Comparison of ENCODE assay signal across 15 cellular contexts in the genomic region with DNA sequence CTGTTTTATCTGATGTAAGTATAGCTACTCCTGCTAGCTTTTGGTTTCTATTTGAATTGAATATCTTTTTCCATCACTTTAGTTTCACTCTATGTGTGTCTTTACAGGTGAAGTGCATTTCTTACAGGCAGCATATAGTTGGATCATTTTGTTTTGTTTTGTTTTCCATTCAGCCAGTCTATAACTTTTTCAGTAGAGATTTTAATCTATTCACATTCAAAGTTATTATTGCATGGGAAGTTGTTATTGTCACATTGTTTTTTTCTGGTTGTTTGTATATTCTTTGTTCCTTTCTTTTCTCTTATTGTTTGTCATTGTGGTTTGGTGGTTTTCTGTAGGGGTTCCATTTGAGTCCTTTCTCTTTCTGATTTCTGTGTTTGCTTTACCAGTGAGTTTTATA.
DNase-seq lines count a peak whose midpoint lies in the region; ATAC-seq and TF ChIP-seq lines count a peak whose summit lies in the region.
"Had no signal": no experiment of that assay in that cellular context is flagged by ENCODE, and none has a peak within 500 bp of the region (broad histone marks: within the 10 kb centered on the region; RNA-seq: fewer than 3 reads in every experiment).

No MANE protein-coding gene starts in this region.

- TF ChIP-seq CTCF in right lobe of liver (IDR thresholded peaks at IDR 0.05) = no peak

- TF ChIP-seq POLR2A in right lobe of liver (IDR thresholded peaks at IDR 0.05) = no peak

- DNase-seq in OCI-M1 (lab: John Stamatoyannopoulos, UW) (peak; percentile 36), HuH-7 (ENCODE audit: low spot score) (no peak), head of caudate nucleus (no peak), right lobe of liver (no peak)
- DNase-seq: activated CD4-positive, alpha-beta T cell treated with anti-CD3 and anti-CD28 coated beads for 1 hour; activated naive CD8-positive, alpha-beta T cell treated with anti-CD3 and anti-CD28 coated beads, Interleukin-2, amount 10 ng/mL, durations not matched to agents 7 days and 5 days; HFFc6; kidney; NCI-H774; upper lobe of left lung had no signal

- no peaks in the 10 kb centered on the region for H3K36me3 ChIP-seq in right lobe of liver
- H3K36me3 ChIP-seq: upper lobe of left lung had no signal

- no peaks in the 10 kb centered on the region for H3K4me1 ChIP-seq in right lobe of liver
- H3K4me1 ChIP-seq: upper lobe of left lung had no signal

- ATAC-seq in GM18907 (IDR thresholded peaks at IDR 0.05; ENCODE audit: unreplicated experiment) (peak; percentile 95), GM21515 (IDR thresholded peaks at IDR 0.05; ENCODE audit: unreplicated experiment) (peak; percentile 85), HG03060 (IDR thresholded peaks at IDR 0.05; ENCODE audit: low read depth, unreplicated experiment) (peak; percentile 98), right lobe of liver (no peak)
- ATAC-seq: sciatic nerve had no signal

- no peaks in the 10 kb centered on the region for H3K27me3 ChIP-seq in right lobe of liver
- H3K27me3 ChIP-seq: upper lobe of left lung had no signal

- no peaks in the 10 kb centered on the region for H3K9me3 ChIP-seq in right lobe of liver
- H3K9me3 ChIP-seq: upper lobe of left lung had no signal

- intact Hi-C loops in head of caudate nucleus (cut with DNase I) = no loop called here
- intact Hi-C loops in right lobe of liver (cut with DNase I) = no loop called here

- H3K27ac ChIP-seq in right lobe of liver = no peak overlapping the region
- H3K27ac ChIP-seq: SK-N-MC, upper lobe of left lung had no signal

- H3K4me3 ChIP-seq in right lobe of liver = no peak overlapping the region
- H3K4me3 ChIP-seq: SK-N-MC, upper lobe of left lung had no signal

Comparison
In these comparisons a context has a peak if more than half of its experiments do, and no peak if none do; other contexts are left out.
1. ATAC-seq: peak in GM18907 (single experiment), GM21515 (single experiment) and HG03060 (single experiment); none in right lobe of liver (0 of 4).